ENCODE assay signal across 16 cellular contexts in genomic region chr2:6196461-6196860, GRCh38.
A peak's percentile ranks its signal among the peaks of the same experiment; 100 is the strongest.
DNase-seq lines count a peak whose midpoint lies in the region; ATAC-seq and TF ChIP-seq lines count a peak whose summit lies in the region.
"Had no signal": no experiment of that assay in that cellular context is flagged by ENCODE, and none has a peak within 500 bp of the region (broad histone marks: within the 10 kb centered on the region; RNA-seq: fewer than 3 reads in every experiment).

No MANE protein-coding gene starts in this region.

- H3K9me2 ChIP-seq in OCI-LY7 (ENCODE audit: insufficient read depth, low read length): no peaks in the 10 kb centered on the region

- H3K9me3 ChIP-seq in OCI-LY7 (ENCODE audit: low read length): 0 out of 2 replicates have a peak, but pooled peaks cover 2% of the 10 kb centered on the region

- H3K4me2 ChIP-seq in OCI-LY7 (ENCODE audit: low read length): no peak overlapping the region
- H3K4me2 ChIP-seq: BLaER1 had no signal

- TF ChIP-seq CTCF in OCI-LY7 (conservative IDR thresholded peaks at IDR 0.05; ENCODE audit: low read length) (no peak), fibroblast of villous mesenchyme (IDR thresholded peaks at IDR 0.05; ENCODE audit: insufficient read depth, low read depth, low read length) (no peak)

- no TSS peak for BruUV-seq in OCI-LY7 (replicated peaks; lab: Mats Ljungman, UMichigan)

- peak; percentile 7 for DNase-seq in NCI-H748 (lab: John Stamatoyannopoulos, UW; ENCODE audit: unreplicated experiment)
- DNase-seq in NCI-H748 treated with DMSO at 0.1 percent for 48 hours (lab: John Stamatoyannopoulos, UW): no peak
- DNase-seq in OCI-LY7 (ENCODE audit: low spot score): no peak
- peak; percentile 44 for DNase-seq in fibroblast of villous mesenchyme (ENCODE audit: low read depth)
- no peak for DNase-seq in kidney tubule cell (ENCODE audit: low spot score)
- DNase-seq in SW480 (ENCODE audit: low spot score): no peak
- DNase-seq in NCI-H1048 (lab: John Stamatoyannopoulos, UW): no peak
- DNase-seq: 8988T; AML-193; CD8-positive, alpha-beta memory T cell; DMS53; GM23248; HCEC 1CT; HFFc6 had no signal

- no peaks in the 10 kb centered on the region for H3K36me3 ChIP-seq in OCI-LY7 (ENCODE audit: insufficient read depth, low read length)
- H3K36me3 ChIP-seq: BLaER1 had no signal

- no peak overlapping the region for H3K4me3 ChIP-seq in OCI-LY7 (ENCODE audit: low read depth, low read length, poor library complexity, severe bottlenecking)
- no peak overlapping the region for H3K4me3 ChIP-seq in fibroblast of villous mesenchyme (ENCODE audit: low read depth, low read length)
- H3K4me3 ChIP-seq: BLaER1, GM23248 had no signal

- no peak for ATAC-seq in HG02571 (IDR thresholded peaks at IDR 0.05; ENCODE audit: unreplicated experiment)

- POLR2A ChIA-PET in OCI-LY7 (lab: Charles Lee): interaction anchor here (0.7 kb wide), 1 partner anchor 248 kb away, joined by 3 read pairs; no protein-coding TSS in a partner anchor

- 0 out of 2 replicates have a peak overlapping the region, but pooled peaks have one; percentile 30 for H2AFZ ChIP-seq in OCI-LY7 (ENCODE audit: low read length)
- H2AFZ ChIP-seq: GM23248 had no signal

- intact Hi-C loops in OCI-LY7 (cut with micrococcal nuclease; ENCODE audit: unreplicated experiment): no loop called here

- no peaks in the 10 kb centered on the region for H3K79me2 ChIP-seq in OCI-LY7 (ENCODE audit: insufficient read depth, low read depth, low read length)

- no peaks in the 10 kb centered on the region for H4K20me1 ChIP-seq in OCI-LY7 (ENCODE audit: insufficient read depth, low read length)
- H4K20me1 ChIP-seq: BLaER1 had no signal

- H3K27ac ChIP-seq in OCI-LY7 (ENCODE audit: low read depth, low read length, poor library complexity, severe bottlenecking): no peak overlapping the region
- H3K27ac ChIP-seq: BLaER1, GM23248 had no signal

- CTCF ChIA-PET in OCI-LY7 (lab: Charles Lee; ENCODE audit: unreplicated experiment): no interaction called here

- no peaks in the 10 kb centered on the region for H3K4me1 ChIP-seq in OCI-LY7 (ENCODE audit: insufficient read depth, low read length, poor library complexity, severe bottlenecking)
- H3K4me1 ChIP-seq: BLaER1 had no signal

Comparison
In these comparisons a context has a peak if more than half of its experiments do, and no peak if none do; other contexts are left out.
1. DNase-seq: peak in NCI-H748 (single experiment) and fibroblast of villous mesenchyme (single experiment); none in NCI-H748 treated with DMSO at 0.1 percent for 48 hours (single experiment), OCI-LY7 (single experiment), kidney tubule cell (single experiment), SW480 (single experiment) and NCI-H1048 (single experiment).